8 cellular contexts compared by ENCODE assay signal in the genomic region with DNA sequence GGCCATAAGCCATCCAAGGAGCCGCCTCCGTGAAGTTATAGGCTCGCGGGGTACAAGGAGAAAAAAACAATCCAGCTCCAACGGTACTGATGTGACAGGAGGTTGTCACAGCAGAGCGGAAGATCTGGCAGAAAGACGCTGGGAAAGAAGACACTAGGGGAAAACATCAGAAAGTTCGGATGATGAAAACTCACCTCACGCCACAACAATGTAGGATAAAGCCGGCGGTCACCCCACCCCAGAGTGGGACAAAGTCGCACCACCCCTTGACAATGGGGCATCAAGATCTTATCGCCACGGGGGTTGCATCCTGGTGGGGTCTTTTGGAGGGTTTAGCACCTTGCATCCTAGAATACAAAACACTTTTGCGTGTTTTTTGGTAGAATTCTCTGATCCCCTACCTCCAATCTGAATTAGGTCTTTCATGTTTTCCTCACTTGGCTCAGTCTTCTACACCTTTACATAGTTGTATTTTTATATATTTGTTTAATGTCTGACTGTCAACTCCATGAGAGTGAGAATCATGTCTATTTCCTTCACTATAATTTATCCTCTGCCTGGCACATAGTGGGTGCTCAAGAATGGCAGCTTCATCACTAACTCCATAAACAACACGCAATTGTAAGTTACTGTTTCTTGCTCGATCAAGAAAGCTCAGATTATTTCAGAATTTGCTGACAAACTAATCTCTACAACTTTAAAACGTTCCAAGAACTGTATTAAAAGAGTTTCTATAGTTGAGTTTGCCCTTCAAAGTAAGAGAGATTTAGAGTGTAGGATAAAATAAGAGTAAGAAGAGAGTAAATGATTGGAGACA.
A peak's percentile ranks its signal among the peaks of the same experiment; 100 is the strongest.
DNase-seq lines count a peak whose midpoint lies in the region; ATAC-seq, FAIRE-seq and TF ChIP-seq lines count a peak whose summit lies in the region.

No MANE protein-coding gene starts in this region.

- in situ Hi-C loops in GM13976 (cut with MboI; ENCODE audit: low sequenced_read_pairs, unreplicated experiment) = no loop called here

- peak overlapping the region; percentile 57 for H2AFZ ChIP-seq in ACC112 (ENCODE audit: low read length, unreplicated experiment)

- no peak overlapping the region for H3K27ac ChIP-seq in ACC112 (ENCODE audit: low read depth, low read length)
- H3K27ac ChIP-seq in muscle layer of duodenum (ENCODE audit: low read length) = peak overlapping the region; percentile 79

- no peaks in the 10 kb centered on the region for H3K27me3 ChIP-seq in ACC112 (ENCODE audit: insufficient read depth, low read length)
- H3K27me3 ChIP-seq in muscle layer of duodenum (ENCODE audit: low read depth, low read length) = no peaks in the 10 kb centered on the region

- H3K4me1 ChIP-seq in ACC112 (ENCODE audit: control insufficient read depth, insufficient read depth, low read length, unreplicated experiment) (peaks cover 23% of the 10 kb centered on the region), muscle layer of duodenum (ENCODE audit: control insufficient read depth in 1 of 2, insufficient read depth in 2 of 2, low read length in 2 of 2) (peaks cover 6 to 14% of the 10 kb centered on the region in 2 donors)

- no peaks in the 10 kb centered on the region for H3K9me3 ChIP-seq in muscle layer of duodenum (ENCODE audit: control insufficient read depth in 1 of 2, low read length in 2 of 2)

- no peaks in the 10 kb centered on the region for H3K79me2 ChIP-seq in ACC112 (ENCODE audit: control insufficient read depth, insufficient read depth, low read length, unreplicated experiment)

- TF ChIP-seq CTCF in cardiac fibroblast (IDR thresholded peaks at IDR 0.05; ENCODE audit: low read depth, low read length) (no peak), GM13976 (IDR thresholded peaks at IDR 0.05; ENCODE audit: borderline replicate concordance, control extremely low read depth, extremely low read depth, insufficient read depth, missing control alignments) (no peak)

- ATAC-seq in GM21526 (IDR thresholded peaks at IDR 0.05; ENCODE audit: low FRiP score, unreplicated experiment) = no peak

- peak overlapping the region; percentile 91 for H3K4me3 ChIP-seq in ACC112 (ENCODE audit: low read depth, low read length)
- peak overlapping the region; percentile 36 to 80 for H3K4me3 ChIP-seq in cardiac fibroblast (replicated peaks in 1 of 2; ENCODE audit: low read depth in 2 of 2, low read length in 2 of 2)
- peak overlapping the region; percentile 79 to 91 for H3K4me3 ChIP-seq in muscle layer of duodenum (ENCODE audit: low read depth in 1 of 2, low read length in 2 of 2)

- no peaks in the 10 kb centered on the region for H3K36me3 ChIP-seq in ACC112 (ENCODE audit: insufficient read depth, low read length)
- H3K36me3 ChIP-seq in muscle layer of duodenum (ENCODE audit: control insufficient read depth in 1 of 2, insufficient read depth in 2 of 2, low read length in 2 of 2) = no peaks in the 10 kb centered on the region

- DNase-seq in HuH-7 (ENCODE audit: low spot score) (peak; percentile 30), cardiac fibroblast (ENCODE audit: low read depth in 2 of 2) (no peak), GM13976 (ENCODE audit: low spot score) (no peak), urothelium cell line (ENCODE audit: low spot score) (no peak), NCI-H2227 treated with DMSO at 0.1 percent for 48 hours (lab: John Stamatoyannopoulos, UW) (no peak)

- no peak for FAIRE-seq in urothelium cell line (lab: Jason Lieb, UNC)
